Comparison of ENCODE assay signal across 20 cellular contexts in the genomic region with DNA sequence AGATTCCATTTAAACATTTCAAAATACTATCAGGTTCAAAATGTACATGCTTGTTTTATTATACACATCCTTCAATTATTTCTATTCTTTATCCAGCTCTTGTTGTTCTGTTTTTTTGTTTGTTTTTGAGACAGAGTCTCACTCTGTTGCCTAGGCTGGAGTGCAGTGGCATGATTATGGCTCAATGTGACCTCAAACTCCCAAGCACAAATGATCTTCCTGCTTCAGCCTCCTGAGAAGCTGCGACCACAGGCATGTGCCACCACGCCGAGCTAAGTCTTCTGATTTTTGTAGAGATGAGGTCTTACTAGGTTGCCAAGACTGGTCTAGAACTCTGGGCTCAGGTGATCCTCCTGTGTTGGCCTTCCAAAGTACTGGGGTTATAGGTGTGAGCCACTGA.
"Had no signal": no experiment of that assay in that cellular context is flagged by ENCODE, and none has a peak within 500 bp of the region (broad histone marks: within the 10 kb centered on the region; RNA-seq: fewer than 3 reads in every experiment).

No MANE protein-coding gene starts in this region.

- DNase-seq: activated CD4-positive, alpha-beta T cell treated with anti-CD3 and anti-CD28 coated beads, Interleukin-2, amount 10 ng/mL, durations not matched to agents 7 days and 5 days; activated CD8-positive, alpha-beta memory T cell treated with anti-CD3 and anti-CD28 coated beads, Interleukin-2, amount 50 U/mL, for 48 hours; activated naive CD4-positive, alpha-beta T cell; activated naive CD8-positive, alpha-beta T cell treated with anti-CD3 and anti-CD28 coated beads, Interleukin-2, amount 10 ng/mL, durations not matched to agents 7 days and 5 days; activated T-cell treated with anti-CD3 and anti-CD28 coated beads, Interleukin-2, amount 50 U/mL, for 4 hours; amniotic stem cell; colonic mucosa; naive thymus-derived CD8-positive, alpha-beta T cell; retina; stimulated activated naive CD4-positive, alpha-beta T cell; upper lobe of left lung had no signal

- H3K4me3 ChIP-seq: breast epithelium, colonic mucosa, lung, neural progenitor cell, skin epidermis, upper lobe of left lung had no signal

- H3K27ac ChIP-seq: breast epithelium, colonic mucosa, epithelial cell of prostate, neural progenitor cell, skin epidermis, upper lobe of left lung, VCaP had no signal

- H3K9me3 ChIP-seq: breast epithelium, colonic mucosa, upper lobe of left lung had no signal

- H3K9ac ChIP-seq: neural progenitor cell had no signal

- H3K27me3 Mint-ChIP-seq: activated CD4-positive, alpha-beta T cell treated with anti-CD3 and anti-CD28 coated beads, Interleukin-2, amount 10 ng/mL, durations not matched to agents 7 days and 5 days; activated naive CD8-positive, alpha-beta T cell treated with anti-CD3 and anti-CD28 coated beads, Interleukin-2, amount 10 ng/mL, durations not matched to agents 7 days and 5 days; naive thymus-derived CD8-positive, alpha-beta T cell had no signal

- H3K4me1 Mint-ChIP-seq: neural progenitor cell had no signal

- H3K4me3 Mint-ChIP-seq: activated CD4-positive, alpha-beta T cell treated with anti-CD3 and anti-CD28 coated beads, Interleukin-2, amount 10 ng/mL, durations not matched to agents 7 days and 5 days; activated naive CD8-positive, alpha-beta T cell treated with anti-CD3 and anti-CD28 coated beads, Interleukin-2, amount 10 ng/mL, durations not matched to agents 7 days and 5 days; activated T-cell treated with anti-CD3 and anti-CD28 coated beads, Interleukin-2, amount 50 U/mL, for 4 hours; naive thymus-derived CD8-positive, alpha-beta T cell; neural progenitor cell had no signal

- H3K27me3 ChIP-seq: breast epithelium, colonic mucosa, neural progenitor cell, upper lobe of left lung had no signal

- H3K27ac Mint-ChIP-seq: activated CD4-positive, alpha-beta T cell treated with anti-CD3 and anti-CD28 coated beads, Interleukin-2, amount 10 ng/mL, durations not matched to agents 7 days and 5 days; activated naive CD8-positive, alpha-beta T cell treated with anti-CD3 and anti-CD28 coated beads, Interleukin-2, amount 10 ng/mL, durations not matched to agents 7 days and 5 days; activated T-helper 2 cell treated with anti-CD3 and anti-CD28 coated beads, Interferon-gamma antibody, Interleukin-2, Interleukin-4, amounts not matched to agents 10 μg/mL and 5 μg/mL and 100 μg/mL, durations not matched to agents 14 hours and 24 hours and 36 hours; neural progenitor cell had no signal

- ATAC-seq: activated CD4-positive, CD25-positive, alpha-beta regulatory T cell treated with anti-CD3 and anti-CD28 coated beads, Interleukin-2, amount 50 U/mL, for 24 hours; activated T-cell treated with anti-CD3 and anti-CD28 coated beads, Interleukin-2, amount 50 U/mL, for 4 hours; naive thymus-derived CD8-positive, alpha-beta T cell; SK-N-SH treated with all-trans-retinoic acid at 6 μM for 48 hours had no signal

- H3K36me3 ChIP-seq: breast epithelium, colonic mucosa, neural progenitor cell had no signal

- H3K4me2 ChIP-seq: neural progenitor cell had no signal

- H3K9me3 Mint-ChIP-seq: activated CD4-positive, alpha-beta T cell treated with anti-CD3 and anti-CD28 coated beads, Interleukin-2, amount 10 ng/mL, durations not matched to agents 7 days and 5 days; activated naive CD8-positive, alpha-beta T cell treated with anti-CD3 and anti-CD28 coated beads, Interleukin-2, amount 10 ng/mL, durations not matched to agents 7 days and 5 days; activated T-cell treated with anti-CD3 and anti-CD28 coated beads, Interleukin-2, amount 50 U/mL, for 4 hours; activated T-helper 2 cell treated with anti-CD3 and anti-CD28 coated beads, Interferon-gamma antibody, Interleukin-2, Interleukin-4, amounts not matched to agents 10 μg/mL and 5 μg/mL and 100 μg/mL, durations not matched to agents 14 hours and 24 hours and 36 hours; naive thymus-derived CD8-positive, alpha-beta T cell; neural progenitor cell had no signal

- H3K4me1 ChIP-seq: breast epithelium, colonic mucosa, neural progenitor cell had no signal
